8 cellular contexts compared by ENCODE assay signal in genomic region chr7:134126937-134127848, GRCh38. TPM values are rescaled to one million over a fixed set of nuclear protein-coding genes. Genes with fewer than 3 reads are reported as not detected.
A peak's percentile ranks its signal among the peaks of the same experiment; 100 is the strongest.
DNase-seq lines count a peak whose midpoint lies in the region; ATAC-seq and TF ChIP-seq lines count a peak whose summit lies in the region.

Gene LRGUK (plus strand): TSS chr7:134127340. CDS start chr7:134127368, 28 bp downstream.

- no peak within 1 kb of the TSS for H2AFZ ChIP-seq in H9 (ENCODE audit: low read length)
- H2AFZ ChIP-seq in Loucy (ENCODE audit: low read length): peak within 1 kb of the TSS; percentile 99
- H2AFZ ChIP-seq in neural cell (ENCODE audit: low read depth, low read length): peak within 1 kb of the TSS; percentile 81

- H3K36me3 ChIP-seq in Loucy (ENCODE audit: insufficient read depth, low read length) (no peaks in the 10 kb centered on the region), neural cell (ENCODE audit: insufficient read depth, low read length) (no peaks in the 10 kb centered on the region)

- no peak within 1 kb of the TSS for H3T11ph ChIP-seq in H9 (ENCODE audit: low read length)

- H3K18ac ChIP-seq in H9 (ENCODE audit: insufficient read length, low read depth, low read length): no peak within 1 kb of the TSS

- no peak within 1 kb of the TSS for H4K91ac ChIP-seq in H9 (ENCODE audit: insufficient read length, low read depth, low read length)

- H3K4me3 Mint-ChIP-seq in H9: peak within 1 kb of the TSS; percentile 83 to 89

- peaks cover 5% of the 10 kb centered on the region for H3K23me2 ChIP-seq in H9 (ENCODE audit: insufficient read length, low read depth, low read length, poor library complexity, severe bottlenecking)

- peaks cover 5% of the 10 kb centered on the region; the same call in 1 of the 2 replicates for H3K27me3 Mint-ChIP-seq in H9 (ENCODE audit: low read depth)

- H3K4me1 ChIP-seq in H9 (ENCODE audit: insufficient read depth, low read length) (peaks cover 14% of the 10 kb centered on the region), Loucy (ENCODE audit: insufficient read depth, low read length, poor library complexity, severe bottlenecking) (peaks cover 15% of the 10 kb centered on the region), foreskin keratinocyte (no peaks in the 10 kb centered on the region)

- no peak within 1 kb of the TSS for H4K5ac ChIP-seq in H9 (ENCODE audit: insufficient read length, low read depth, low read length)

- H3K4me2 ChIP-seq in H9 (ENCODE audit: insufficient read depth, insufficient read length, low read length) (peak within 1 kb of the TSS; percentile 89), Loucy (ENCODE audit: low read depth, low read length, poor library complexity, severe bottlenecking) (peak within 1 kb of the TSS; percentile 98), neural cell (ENCODE audit: low read length) (peak within 1 kb of the TSS; percentile 72)

- peaks cover 50% of the 10 kb centered on the region in 2 experiments for H3K4me1 Mint-ChIP-seq in H9

- WGBS in H9 (ENCODE audit: extremely low coverage, insufficient read length, low lambda C conversion rate): no CpG with 5 or more reads among the region's 46 CpGs

- H3K56ac ChIP-seq in H9 (ENCODE audit: insufficient read length, low read depth, low read length): no peak within 1 kb of the TSS

- H3K14ac ChIP-seq in H9 (ENCODE audit: insufficient read depth, low read length): no peak within 1 kb of the TSS

- H3K79me2 ChIP-seq in H9 (ENCODE audit: insufficient read depth, low read length) (no peaks in the 10 kb centered on the region), Loucy (ENCODE audit: insufficient read depth, low read length) (no peaks in the 10 kb centered on the region), neural cell (replicated peaks; ENCODE audit: insufficient read depth, low read length) (no peaks in the 10 kb centered on the region)

- peaks cover 2 to 5% (median 3%) of the 10 kb centered on the region in 3 experiments; a peak in 5 of 7 replicates for H3K36me3 Mint-ChIP-seq in H9 (ENCODE audit: insufficient read depth in 1 of 3, low read depth in 3 of 3)

- no peak for TF ChIP-seq EP300 in neural cell (conservative IDR thresholded peaks at IDR 0.05; ENCODE audit: poor library complexity, severe bottlenecking)

- H3K4me3 ChIP-seq in Loucy (ENCODE audit: low read length, poor library complexity, severe bottlenecking) (peak within 1 kb of the TSS; percentile 81), neural cell (ENCODE audit: low read length) (peak within 1 kb of the TSS; percentile 89)

- no peak within 1 kb of the TSS for H4K8ac ChIP-seq in H9 (replicated peaks; ENCODE audit: insufficient read length, low read depth, low read length)

- H3K9ac ChIP-seq in H9 (ENCODE audit: extremely low read depth, insufficient read length, low read length): no peak within 1 kb of the TSS
- peak within 1 kb of the TSS; percentile 40 for H3K9ac ChIP-seq in Loucy (ENCODE audit: low read depth, low read length, poor library complexity, severe bottlenecking)
- peak within 1 kb of the TSS; percentile 66 for H3K9ac ChIP-seq in neural cell (ENCODE audit: low read length)

- H3K27ac Mint-ChIP-seq in H9: peak within 1 kb of the TSS in 1 of 3 experiments; percentile 10; a peak in 1 of 7 replicates

- TF ChIP-seq CTCF in H9 (conservative IDR thresholded peaks at IDR 0.05) (no peak), Loucy (conservative IDR thresholded peaks at IDR 0.05; ENCODE audit: low read length) (no peak), foreskin keratinocyte (conservative IDR thresholded peaks at IDR 0.05) (no peak), neural cell (IDR thresholded peaks at IDR 0.05; ENCODE audit: poor library complexity, severe bottlenecking) (no peak)

- peaks cover 0 to 2% of the 10 kb centered on the region in 2 experiments; a peak in 1 of 5 replicates for H3K9me3 Mint-ChIP-seq in H9

- H3K79me1 ChIP-seq in H9 (ENCODE audit: insufficient read depth, low read depth, low read length, poor library complexity, severe bottlenecking): no peaks in the 10 kb centered on the region

- H3K9me2 ChIP-seq in Loucy (replicated peaks; ENCODE audit: low read depth, low read length) (no peaks in the 10 kb centered on the region), neural cell (ENCODE audit: insufficient read depth, low read length) (no peaks in the 10 kb centered on the region)

- H4K20me1 ChIP-seq in H9 (ENCODE audit: control insufficient read depth, insufficient read depth, insufficient read length) (no peaks in the 10 kb centered on the region), Loucy (ENCODE audit: insufficient read depth, low read length, poor library complexity, severe bottlenecking) (no peaks in the 10 kb centered on the region), neural cell (ENCODE audit: insufficient read depth) (no peaks in the 10 kb centered on the region)

- no peak within 1 kb of the TSS for H2BK120ac ChIP-seq in H9 (ENCODE audit: low read depth, low read length, poor library complexity, severe bottlenecking)

- H2BK20ac ChIP-seq in H9 (ENCODE audit: low read depth, low read length, poor library complexity, severe bottlenecking): no peak within 1 kb of the TSS

- TF ChIP-seq RAD21 in neural cell (conservative IDR thresholded peaks at IDR 0.05): peak; percentile 54

- H2BK12ac ChIP-seq in H9 (ENCODE audit: insufficient read length, low read depth, low read length): no peak within 1 kb of the TSS

- H3K27ac ChIP-seq in H9 (ENCODE audit: insufficient read length, low read depth, low read length): no peak within 1 kb of the TSS
- no peak within 1 kb of the TSS for H3K27ac ChIP-seq in foreskin keratinocyte
- H3K27ac ChIP-seq in neural cell (ENCODE audit: low read length): peak within 1 kb of the TSS; percentile 92

- H3K9me3 ChIP-seq in H9 (ENCODE audit: control insufficient read depth, low read depth, low read length) (no peaks in the 10 kb centered on the region), Loucy (ENCODE audit: insufficient read depth, low read depth, low read length) (no peaks in the 10 kb centered on the region), neural cell (ENCODE audit: low read length) (no peaks in the 10 kb centered on the region)

- H2AK5ac ChIP-seq in H9 (ENCODE audit: insufficient read length, low read length): no peak within 1 kb of the TSS

- no peak within 1 kb of the TSS for H3K23ac ChIP-seq in H9 (ENCODE audit: insufficient read length, low read depth, low read length)

- no peak within 1 kb of the TSS for H3K4ac ChIP-seq in H9 (ENCODE audit: low read depth, low read length)

- H3F3A ChIP-seq in Loucy (ENCODE audit: low read depth) (no peaks in the 10 kb centered on the region), neural cell (ENCODE audit: insufficient read depth, low read length, poor library complexity, severe bottlenecking) (peaks cover 7% of the 10 kb centered on the region)

- H2BK5ac ChIP-seq in H9 (ENCODE audit: insufficient read length, low read length): no peak within 1 kb of the TSS

- ATAC-seq in foreskin keratinocyte: peak; percentile 100

- DNase-seq in ELF-1 (ENCODE audit: low read depth, low spot score) (peak; percentile 90), H9 (peak; percentile 92), SHP77 (lab: John Stamatoyannopoulos, UW) (peak; percentile 81 to 85), foreskin keratinocyte (peak; percentile 38 to 56)
- peak; percentile 90 for DNase-seq in activated effector memory CD4-positive, alpha-beta T cell treated with anti-CD3 and anti-CD28 coated beads, Interleukin-2, amount 50 U/mL, for 16 hours
- peak; percentile 64 for DNase-seq in stimulated activated naive CD4-positive, alpha-beta T cell treated with Interleukin-2 at 50 U/mL for 16 hours (lab: John Stamatoyannopoulos, UW)

- no peak within 1 kb of the TSS for H2BK15ac ChIP-seq in H9 (ENCODE audit: low read depth, low read length)

- H3K27me3 ChIP-seq in H9 (ENCODE audit: insufficient read depth, low read length): no peaks in the 10 kb centered on the region
- no peaks in the 10 kb centered on the region for H3K27me3 ChIP-seq in Loucy (ENCODE audit: insufficient read depth, low read length, poor library complexity, severe bottlenecking)
- peaks cover 55% of the 10 kb centered on the region for H3K27me3 ChIP-seq in foreskin keratinocyte
- no peaks in the 10 kb centered on the region for H3K27me3 ChIP-seq in neural cell (ENCODE audit: insufficient read depth, low read depth, low read length)

TF ChIP-seq in neural cell, 6 proteins besides CTCF, POLR2A, EP300 and RAD21:
- TF ChIP-seq POLR2AphosphoS5 (IDR thresholded peaks at IDR 0.05): peak; percentile 32
- peak; percentile 91 for TF ChIP-seq MXI1 (conservative IDR thresholded peaks at IDR 0.05; ENCODE audit: poor library complexity, severe bottlenecking)
- no peak for TF ChIP-seq EZH2 (IDR thresholded peaks at IDR 0.05; ENCODE audit: borderline replicate concordance, insufficient read depth, low read length, poor library complexity, severe bottlenecking)
- peak; percentile 41 for TF ChIP-seq SMC3 (conservative IDR thresholded peaks at IDR 0.05; ENCODE audit: poor library complexity)
- TF ChIP-seq TAF1 (IDR thresholded peaks at IDR 0.05; ENCODE audit: low read depth): no peak
- TF ChIP-seq REST (IDR thresholded peaks at IDR 0.05; ENCODE audit: borderline replicate concordance): no peak

RNA-seq across cellular contexts. Expression of gene LRGUK, which starts in this region (rescaled TPM):
- 1.5 and 1.8 TPM in 2 replicates for total RNA-seq in H9 (2021)
- 0.11 and 0.17 TPM in 2 replicates for total RNA-seq in foreskin keratinocyte
- 0.02 TPM in 1 of 2 replicates, not detected in the other for polyA plus RNA-seq in foreskin keratinocyte
- 3.7 and 4.9 TPM in 2 replicates for polyA plus RNA-seq in neural cell
- 8.5 and 10.2 TPM in 2 replicates for polyA minus RNA-seq in neural cell

Comparison
In these comparisons a context has a peak if more than half of its experiments do, and no peak if none do; other contexts are left out.
1. Peak in DNase-seq and ATAC-seq in foreskin keratinocyte; RNA of the gene not detected or under 1 TPM.